8 cellular contexts compared by ENCODE assay signal in genomic region chr11:65354265-65355012, GRCh38. TPM values are rescaled to one million over a fixed set of nuclear protein-coding genes. Genes with fewer than 3 reads are reported as not detected.
DNase-seq lines count a peak whose midpoint lies in the region; TF ChIP-seq lines count a peak whose summit lies in the region.

Gene TIGD3, plus strand, starts transcription at chr11:65354751. Its CDS starts 1,058 bp downstream, at chr11:65355809.

- H3K27ac ChIP-seq in suprapubic skin = peak within 1 kb of the TSS; percentile 43

- peak; percentile 59 for DNase-seq in GM04503 (ENCODE audit: low read depth)
- peak; percentile 92 for DNase-seq in HFFc6
- DNase-seq in NB4 (ENCODE audit: low read depth) = peak; percentile 98
- DNase-seq in SK-MEL-5 (ENCODE audit: low read depth, low spot score) = peak; percentile 92
- peak; percentile 99 for DNase-seq in activated naive CD4-positive, alpha-beta T cell treated with anti-CD3 and anti-CD28 coated beads, Interleukin-2, amount 10 ng/mL, durations not matched to agents 7 days and 5 days
- DNase-seq in globus pallidus (ENCODE audit: low spot score) = peak; percentile 97
- peak; percentile 98 for DNase-seq in occipital lobe (lab: John Stamatoyannopoulos, UW)
- peak; percentile 98 for DNase-seq in suprapubic skin (ENCODE audit: low spot score in 2 of 2)

- no peak for TF ChIP-seq EP300 in suprapubic skin (IDR thresholded peaks at IDR 0.05)

- H3K4me3 ChIP-seq in NB4 (ENCODE audit: low read depth, low read length) (peak within 1 kb of the TSS; percentile 48), suprapubic skin (peak within 1 kb of the TSS; percentile 80)

- peak; percentile 50 for TF ChIP-seq POLR2A in NB4 (IDR thresholded peaks at IDR 0.05; ENCODE audit: extremely low read depth, insufficient read length)
- TF ChIP-seq POLR2A in suprapubic skin (IDR thresholded peaks at IDR 0.05) = peak in 1 of 2 donors; percentile 26

- H3K4me1 ChIP-seq in suprapubic skin = peaks cover 24% of the 10 kb centered on the region

- H3K9me3 ChIP-seq in suprapubic skin = no peaks in the 10 kb centered on the region

- H3K4me3 Mint-ChIP-seq in HFFc6 = peak within 1 kb of the TSS; percentile 77
- peak within 1 kb of the TSS; percentile 88 for H3K4me3 Mint-ChIP-seq in activated naive CD4-positive, alpha-beta T cell treated with anti-CD3 and anti-CD28 coated beads, Interleukin-2, amount 10 ng/mL, durations not matched to agents 7 days and 5 days

- WGBS in suprapubic skin = 2% methylated on average over 23 of the region's 79 CpGs

- TF ChIP-seq CTCF in HFFc6 (IDR thresholded peaks at IDR 0.05) (no peak), NB4 (IDR thresholded peaks at IDR 0.05; ENCODE audit: low read depth, low read length) (no peak), suprapubic skin (IDR thresholded peaks at IDR 0.05) (no peak)

- peaks cover 35% of the 10 kb centered on the region for H3K4me1 Mint-ChIP-seq in HFFc6 (ENCODE audit: low read depth)
- peaks cover 15% of the 10 kb centered on the region for H3K4me1 Mint-ChIP-seq in activated naive CD4-positive, alpha-beta T cell treated with anti-CD3 and anti-CD28 coated beads, Interleukin-2, amount 10 ng/mL, durations not matched to agents 7 days and 5 days

- H3K36me3 Mint-ChIP-seq in HFFc6 (ENCODE audit: low read depth) = no peaks in the 10 kb centered on the region
- peaks cover 16% of the 10 kb centered on the region for H3K36me3 Mint-ChIP-seq in activated naive CD4-positive, alpha-beta T cell treated with anti-CD3 and anti-CD28 coated beads, Interleukin-2, amount 10 ng/mL, durations not matched to agents 7 days and 5 days

- H3K27me3 ChIP-seq in suprapubic skin = peaks cover 8% of the 10 kb centered on the region

- H3K27ac Mint-ChIP-seq in HFFc6 = peak within 1 kb of the TSS; percentile 69
- peak within 1 kb of the TSS; percentile 12 for H3K27ac Mint-ChIP-seq in activated naive CD4-positive, alpha-beta T cell treated with anti-CD3 and anti-CD28 coated beads, Interleukin-2, amount 10 ng/mL, durations not matched to agents 7 days and 5 days

- H3K9me3 Mint-ChIP-seq in HFFc6 = no peaks in the 10 kb centered on the region
- H3K9me3 Mint-ChIP-seq in activated naive CD4-positive, alpha-beta T cell treated with anti-CD3 and anti-CD28 coated beads, Interleukin-2, amount 10 ng/mL, durations not matched to agents 7 days and 5 days = no peaks in the 10 kb centered on the region

- in situ Hi-C loops in SK-MEL-5 (cut with HindIII; ENCODE audit: low pct_unique_long_range_greater_than_20kb, low sequenced_read_pairs) = no loop called here

- peaks cover 31% of the 10 kb centered on the region for H3K36me3 ChIP-seq in suprapubic skin

- CTCF ChIA-PET in activated naive CD4-positive, alpha-beta T cell treated with anti-CD3 and anti-CD28 coated beads, Interleukin-2, amount 10 ng/mL, durations not matched to agents 7 days and 5 days (lab: Charles Lee) = interaction anchor here (0.7 to 1.1 kb wide), 3 partner anchors 25 to 156 kb away, joined by 3 read pairs; no protein-coding TSS in a partner anchor

- peaks cover 8% of the 10 kb centered on the region for H3K27me3 Mint-ChIP-seq in HFFc6 (ENCODE audit: insufficient read depth)
- H3K27me3 Mint-ChIP-seq in activated naive CD4-positive, alpha-beta T cell treated with anti-CD3 and anti-CD28 coated beads, Interleukin-2, amount 10 ng/mL, durations not matched to agents 7 days and 5 days = peaks cover 32% of the 10 kb centered on the region

RNA-seq across cellular contexts. Expression of gene TIGD3, which starts in this region (rescaled TPM):
- total RNA-seq in HFFc6 (2021; fragmentation: NEBNext Ultra II Directional; extraction: Animal tissue kit (Norgen Biotek cat#: 25700)) = under 1 TPM in 2 of 6 experiments, not detected in 4; 0.12 to 0.13 TPM
- 0.88 and 1.0 TPM in 2 replicates for total RNA-seq in SK-MEL-5 (2014; rRNA removed; shearing (Covaris generic))
- 0.38 and 0.46 TPM in 2 replicates for polyA plus RNA-seq in SK-MEL-5 (2015; cell fraction: cytosol; rRNA removed)
- polyA plus RNA-seq in SK-MEL-5 (2015; cell fraction: nucleus; rRNA removed) = 1.3 TPM in 1 of 2 replicates, not detected in the other
- total RNA-seq in occipital lobe = 4.5 TPM
- total RNA-seq in suprapubic skin = under 1 TPM in 3 of 4 donors, not detected in 1; 0.32 to 0.76 (median 0.64) TPM

Comparison
In these comparisons a context has a peak if more than half of its experiments do, and no peak if none do; other contexts are left out.
1. Peak in every context shown above with its lines: DNase-seq, H3K4me3 ChIP-seq and H3K27ac ChIP-seq.
2. Peak in DNase-seq in HFFc6; RNA of the gene not detected or under 1 TPM.
3. Peak in DNase-seq, H3K4me3 ChIP-seq and H3K27ac ChIP-seq in suprapubic skin; RNA of the gene not detected or under 1 TPM.